8 cellular contexts compared by ENCODE assay signal in the genomic region with DNA sequence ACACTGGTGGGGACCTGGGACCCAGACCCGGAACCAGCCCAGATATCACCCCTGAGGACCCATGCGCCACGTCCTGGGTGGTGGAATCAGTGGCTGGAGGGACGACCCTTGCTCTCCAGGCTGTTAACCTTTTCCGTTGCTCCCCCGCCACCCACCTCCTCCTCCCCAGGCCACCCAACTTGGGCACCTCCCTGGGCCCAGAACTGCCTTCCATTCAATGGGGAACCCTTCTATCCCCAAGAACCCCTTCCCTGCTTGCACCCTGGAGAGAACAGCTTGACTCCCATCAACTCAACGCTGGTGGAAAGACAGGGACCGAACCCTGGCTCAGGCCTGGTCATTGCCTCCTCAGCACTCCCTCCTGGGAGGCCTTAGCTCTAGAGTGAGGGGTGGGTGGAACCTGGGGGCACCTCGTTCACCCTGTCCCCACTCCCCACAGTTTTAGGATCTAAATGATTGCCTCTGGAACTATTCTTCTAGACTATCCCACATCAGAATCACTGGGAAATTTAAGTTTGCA. TPM values are rescaled to one million over a fixed set of nuclear protein-coding genes. Genes with fewer than 3 reads are reported as not detected.
A peak's percentile ranks its signal among the peaks of the same experiment; 100 is the strongest.
DNase-seq lines count a peak whose midpoint lies in the region; ATAC-seq, FAIRE-seq and TF ChIP-seq lines count a peak whose summit lies in the region.

No MANE protein-coding gene starts in this region.

- no peak for FAIRE-seq in H54 (lab: Jason Lieb, UNC)

- H3K4me3 Mint-ChIP-seq in natural killer cell = peak overlapping the region; percentile 89

- no peaks in the 10 kb centered on the region; the same call in 1 of the 2 replicates for H3K36me3 ChIP-seq in HUES64 (ENCODE audit: insufficient read depth, low read length)

- H3K4me3 ChIP-seq in AG10803 (ENCODE audit: low read length) (peak overlapping the region; percentile 54), HUES64 (ENCODE audit: low read length) (peak overlapping the region; percentile 80), choroid plexus epithelial cell (ENCODE audit: low read depth, low read length) (peak overlapping the region; percentile 74)

- TF ChIP-seq POLR2A in H54 (IDR thresholded peaks at IDR 0.05; ENCODE audit: low read depth, low read length) = no peak

- peak overlapping the region; percentile 84 to 90 for H3K27ac Mint-ChIP-seq in natural killer cell

- peaks cover 17 to 55% of the 10 kb centered on the region in 2 donors for H3K4me1 Mint-ChIP-seq in natural killer cell

- H3K9me3 Mint-ChIP-seq in natural killer cell = no peaks in the 10 kb centered on the region

- no peaks in the 10 kb centered on the region for H3K36me3 Mint-ChIP-seq in natural killer cell

- 61% methylated on average over 9 of the region's 9 CpGs for WGBS in HUES64

- DNase-seq in AG10803 (ENCODE audit: low read depth) (no peak), choroid plexus epithelial cell (ENCODE audit: low read depth) (no peak), natural killer cell (no peak), H54 (ENCODE audit: insufficient read length, low spot score) (no peak), DMS 273 (lab: John Stamatoyannopoulos, UW; ENCODE audit: unreplicated experiment) (no peak), DMS153 (lab: John Stamatoyannopoulos, UW) (no peak)

- 0 out of 2 replicates have a peak, but pooled peaks cover 4% of the 10 kb centered on the region for H3K4me1 ChIP-seq in HUES64 (ENCODE audit: insufficient read depth, low read length)

- peak overlapping the region; percentile 60 for H3K9ac ChIP-seq in HUES64 (ENCODE audit: low read depth, low read length)

- peak overlapping the region; percentile 62; the same call in 1 of the 2 replicates for H3K27ac ChIP-seq in HUES64 (ENCODE audit: low read depth, low read length)

- TF ChIP-seq CTCF in AG10803 (conservative IDR thresholded peaks at IDR 0.05; ENCODE audit: low read length) (no peak), choroid plexus epithelial cell (conservative IDR thresholded peaks at IDR 0.05; ENCODE audit: low read depth, low read length) (no peak), natural killer cell (IDR thresholded peaks at IDR 0.05) (no peak)

- peaks cover 12% of the 10 kb centered on the region for H3K27me3 ChIP-seq in HUES64 (ENCODE audit: insufficient read depth, low read length)

- intact Hi-C loops in natural killer cell (cut with micrococcal nuclease) = loop anchor here (1.0 to 5.0 kb wide), 3 partner anchors 38 to 107 kb away; a partner anchor contains a TSS

- H3K9me3 ChIP-seq in HUES64 (ENCODE audit: insufficient read depth, low read depth, low read length) = no peaks in the 10 kb centered on the region

- H3K27me3 Mint-ChIP-seq in natural killer cell (ENCODE audit: low read depth in 2 of 2) = no peaks in the 10 kb centered on the region

- ATAC-seq in natural killer cell (no peak), GM21390 (IDR thresholded peaks at IDR 0.05; ENCODE audit: unreplicated experiment) (no peak)

RNA-seq across cellular contexts. Expression of a gene that starts 5.7 kb away (rescaled TPM):
- 2.1 TPM for polyA plus RNA-seq in HUES64 (2013, experiment 1 of 2)
- 1.3 TPM for polyA plus RNA-seq in HUES64 (2013, experiment 2 of 2)
- total RNA-seq in natural killer cell = 100 to 1,000 TPM; 305 to 562 (median 319) TPM

RNA-seq across cellular contexts. Expression of a gene that starts 13.4 kb away (rescaled TPM):
- polyA plus RNA-seq in HUES64 (2013, experiment 1 of 2) = 8.3 TPM
- polyA plus RNA-seq in HUES64 (2013, experiment 2 of 2) = 8.9 TPM
- 10 to 100 TPM in 1 of 3 donors, 1 to 10 TPM in 2; 2.0 to 62.2 (median 5.6) TPM for total RNA-seq in natural killer cell

RNA-seq across cellular contexts. Expression of a gene that starts 23.0 kb away (rescaled TPM):
- polyA plus RNA-seq in HUES64 (2013, experiment 1 of 2) = 1.7 TPM
- 2.1 TPM for polyA plus RNA-seq in HUES64 (2013, experiment 2 of 2)
- total RNA-seq in natural killer cell = not detected

RNA-seq across cellular contexts. Expression of a gene that starts 35.9 kb away (rescaled TPM):
- 53.2 TPM for polyA plus RNA-seq in HUES64 (2013, experiment 1 of 2)
- 46.4 TPM for polyA plus RNA-seq in HUES64 (2013, experiment 2 of 2)
- 10 to 100 TPM; 17.1 to 21.5 (median 17.2) TPM for total RNA-seq in natural killer cell

RNA-seq across cellular contexts. Expression of a gene that starts 36.0 kb away (rescaled TPM):
- 64.6 TPM for polyA plus RNA-seq in HUES64 (2013, experiment 1 of 2)
- polyA plus RNA-seq in HUES64 (2013, experiment 2 of 2) = 74.2 TPM
- 10 to 100 TPM; 15.4 to 21.8 (median 16.0) TPM for total RNA-seq in natural killer cell
